In genomic region chr20:63409066-63409833, GRCh38 we compare ENCODE assay signal across 29 cellular contexts. TPM values are rescaled to one million over a fixed set of nuclear protein-coding genes. Genes with fewer than 3 reads are reported as not detected.
DNase-seq lines count a peak whose midpoint lies in the region; ATAC-seq and TF ChIP-seq lines count a peak whose summit lies in the region.
"Had no signal": no experiment of that assay in that cellular context is flagged by ENCODE, and none has a peak within 500 bp of the region (broad histone marks: within the 10 kb centered on the region; RNA-seq: fewer than 3 reads in every experiment).

No MANE protein-coding gene starts in this region.

- H3K18ac ChIP-seq in H9 (ENCODE audit: insufficient read length, low read depth, low read length) = peak overlapping the region; percentile 39

- H2AFZ ChIP-seq in H9 (ENCODE audit: low read length) = no peak overlapping the region

- H3K9me3 ChIP-seq in H9 (ENCODE audit: control insufficient read depth, low read depth, low read length) (no peaks in the 10 kb centered on the region), RWPE2 (ENCODE audit: severe bottlenecking) (no peaks in the 10 kb centered on the region), iPS-15b (ENCODE audit: control insufficient read depth, insufficient read depth, low read length) (no peaks in the 10 kb centered on the region)
- H3K9me3 ChIP-seq: esophagus squamous epithelium, gastroesophageal sphincter, Peyer's patch, SK-N-SH, tibial artery had no signal

- H3K14ac ChIP-seq in H9 (ENCODE audit: insufficient read depth, low read length) = 0 out of 2 replicates have a peak overlapping the region, but pooled peaks have one; percentile 51

- H3K4me1 ChIP-seq in H9 (ENCODE audit: insufficient read depth, low read length) = no peaks in the 10 kb centered on the region
- H3K4me1 ChIP-seq in RWPE2 (ENCODE audit: insufficient read depth, poor library complexity, severe bottlenecking) = no peaks in the 10 kb centered on the region
- no peaks in the 10 kb centered on the region for H3K4me1 ChIP-seq in iPS-15b (ENCODE audit: control insufficient read depth, insufficient read depth, low read length)
- H3K4me1 ChIP-seq: esophagus squamous epithelium, gastroesophageal sphincter, Peyer's patch, tibial artery had no signal

- intact Hi-C loops in posterior vena cava (cut with DNase I) = no loop called here

- no peak overlapping the region for H2BK15ac ChIP-seq in H9 (ENCODE audit: low read depth, low read length)

- no CpG with 5 or more reads among the region's 21 CpGs for WGBS in H9 (ENCODE audit: extremely low coverage, insufficient read length, low lambda C conversion rate)

- no peaks in the 10 kb centered on the region for H3K79me1 ChIP-seq in H9 (ENCODE audit: insufficient read depth, low read depth, low read length, poor library complexity, severe bottlenecking)

- no peak overlapping the region for H3K4ac ChIP-seq in H9 (ENCODE audit: low read depth, low read length)

- H3K4me3 Mint-ChIP-seq in H9 = no peak overlapping the region
- no peak overlapping the region for H3K4me3 Mint-ChIP-seq in stimulated activated naive B cell treated with anti-CD40 and anti-IgM and Interleukin-4, amounts not matched to agents 10 μg/mL and 1 μg/mL and 100 μg/mL, for 72 hours
- H3K4me3 Mint-ChIP-seq: activated CD4-positive, alpha-beta T cell treated with anti-CD3 and anti-CD28 coated beads, Interleukin-2, amount 10 ng/mL, durations not matched to agents 7 days and 5 days; activated T-helper 17 cell treated with anti-CD3 and anti-CD28 coated beads, Interleukin-2, amount 50 U/mL, for 72 hours; CD4-positive, CD25-positive, alpha-beta regulatory T cell; effector memory CD8-positive, alpha-beta T cell; stimulated activated naive CD8-positive, alpha-beta T cell treated with anti-CD3 and anti-CD28 coated beads, Interleukin-15, Interleukin-2, amounts not matched to agents 100 ng/mL and 50 ng/mL, for 24 hours had no signal

- TF ChIP-seq CTCF in H9 (conservative IDR thresholded peaks at IDR 0.05) (no peak), RWPE2 (IDR thresholded peaks at IDR 0.05; ENCODE audit: poor library complexity, severe bottlenecking) (no peak)

- no peaks in the 10 kb centered on the region for H3K9me3 Mint-ChIP-seq in H9
- no peaks in the 10 kb centered on the region for H3K9me3 Mint-ChIP-seq in stimulated activated naive B cell treated with anti-CD40 and anti-IgM and Interleukin-4, amounts not matched to agents 10 μg/mL and 1 μg/mL and 100 μg/mL, for 72 hours
- H3K9me3 Mint-ChIP-seq: activated CD4-positive, alpha-beta T cell treated with anti-CD3 and anti-CD28 coated beads, Interleukin-2, amount 10 ng/mL, durations not matched to agents 7 days and 5 days; activated T-helper 17 cell treated with anti-CD3 and anti-CD28 coated beads, Interleukin-2, amount 50 U/mL, for 72 hours; CD4-positive, CD25-positive, alpha-beta regulatory T cell; effector memory CD8-positive, alpha-beta T cell; stimulated activated naive CD8-positive, alpha-beta T cell treated with anti-CD3 and anti-CD28 coated beads, Interleukin-15, Interleukin-2, amounts not matched to agents 100 ng/mL and 50 ng/mL, for 24 hours had no signal

- H3K27me3 ChIP-seq in H9 (ENCODE audit: insufficient read depth, low read length) (no peaks in the 10 kb centered on the region), RWPE2 (ENCODE audit: insufficient read depth, poor library complexity, severe bottlenecking) (peaks cover 18% of the 10 kb centered on the region), iPS-15b (ENCODE audit: control insufficient read depth, insufficient read depth, low read length) (no peaks in the 10 kb centered on the region)
- H3K27me3 ChIP-seq: Peyer's patch had no signal

- H3K36me3 ChIP-seq in RWPE2 (ENCODE audit: low read depth) = no peaks in the 10 kb centered on the region
- H3K36me3 ChIP-seq in iPS-15b (ENCODE audit: control insufficient read depth, insufficient read depth, low read length) = peaks cover 2% of the 10 kb centered on the region
- H3K36me3 ChIP-seq: esophagus squamous epithelium, gastroesophageal sphincter, Peyer's patch, tibial artery had no signal

- H2BK12ac ChIP-seq in H9 (ENCODE audit: insufficient read length, low read depth, low read length) = no peak overlapping the region

- no peak overlapping the region for H3K23ac ChIP-seq in H9 (ENCODE audit: insufficient read length, low read depth, low read length)

- no peak overlapping the region for H3K56ac ChIP-seq in H9 (ENCODE audit: insufficient read length, low read depth, low read length)

- H4K8ac ChIP-seq in H9 (replicated peaks; ENCODE audit: insufficient read length, low read depth, low read length) = no peak overlapping the region

- peak; percentile 72 for DNase-seq in COR-L47 (lab: John Stamatoyannopoulos, UW)
- peak; percentile 84 for DNase-seq in H9
- DNase-seq in RWPE2 (ENCODE audit: low spot score) = peak; percentile 77
- no peak for DNase-seq in posterior vena cava (ENCODE audit: low spot score)
- no peak for DNase-seq in stimulated activated naive B cell treated with anti-CD40 and anti-IgM and Interleukin-4, amounts not matched to agents 10 μg/mL and 1 μg/mL and 100 μg/mL, for 72 hours
- no peak for DNase-seq in NCI-H187 treated with DMSO at 0.1 percent for 48 hours (lab: John Stamatoyannopoulos, UW)
- DNase-seq: activated CD4-positive, alpha-beta T cell treated with anti-CD3 and anti-CD28 coated beads, Interleukin-2, amount 10 ng/mL, durations not matched to agents 7 days and 5 days; CD4-positive, CD25-positive, alpha-beta regulatory T cell; DMS 273 treated with DMSO at 0.1 percent for 48 hours; effector memory CD8-positive, alpha-beta T cell; esophagus squamous epithelium; GF-D8; KBM-7; left colon; mesenchymal stem cell; NCI-H2029; Peyer's patch; SK-N-SH; stimulated activated CD4-positive, alpha-beta T cell treated with anti-CD3 and anti-CD28 coated beads, Interleukin-12 subunit alpha, Interleukin-12 subunit beta, amount 100 ng/mL, for 4 hours; stimulated activated CD4-positive, alpha-beta T cell treated with anti-CD3 and anti-CD28 coated beads, Interleukin-4, amount 100 ng/mL, for 4 hours; T-helper 2 cell; tibial artery had no signal

- H3T11ph ChIP-seq in H9 (ENCODE audit: low read length) = no peak overlapping the region

- H3K9ac ChIP-seq in H9 (ENCODE audit: extremely low read depth, insufficient read length, low read length) (no peak overlapping the region), iPS-15b (ENCODE audit: low read depth, low read length) (peak overlapping the region; percentile 60)
- H3K9ac ChIP-seq: SK-N-SH had no signal

- H4K20me1 ChIP-seq in H9 (ENCODE audit: control insufficient read depth, insufficient read depth, insufficient read length) = no peaks in the 10 kb centered on the region

- no peak overlapping the region for H2BK5ac ChIP-seq in H9 (ENCODE audit: insufficient read length, low read length)

- H3K27ac ChIP-seq in H9 (ENCODE audit: insufficient read length, low read depth, low read length) (no peak overlapping the region), RWPE2 (ENCODE audit: poor library complexity, severe bottlenecking) (no peak overlapping the region)
- H3K27ac ChIP-seq: esophagus squamous epithelium, gastroesophageal sphincter, Peyer's patch, tibial artery had no signal

- peaks cover under 1 to 21% of the 10 kb centered on the region in 2 experiments; a peak in 3 of 4 replicates for H3K4me1 Mint-ChIP-seq in H9
- H3K4me1 Mint-ChIP-seq in stimulated activated naive B cell treated with anti-CD40 and anti-IgM and Interleukin-4, amounts not matched to agents 10 μg/mL and 1 μg/mL and 100 μg/mL, for 72 hours = no peaks in the 10 kb centered on the region
- H3K4me1 Mint-ChIP-seq: activated T-helper 17 cell treated with anti-CD3 and anti-CD28 coated beads, Interleukin-2, amount 50 U/mL, for 72 hours had no signal

- peaks cover 0 to 4% (median 2%) of the 10 kb centered on the region in 3 experiments; a peak in 2 of 7 replicates for H3K36me3 Mint-ChIP-seq in H9 (ENCODE audit: insufficient read depth in 1 of 3, low read depth in 3 of 3)
- H3K36me3 Mint-ChIP-seq in stimulated activated naive B cell treated with anti-CD40 and anti-IgM and Interleukin-4, amounts not matched to agents 10 μg/mL and 1 μg/mL and 100 μg/mL, for 72 hours = no peaks in the 10 kb centered on the region
- H3K36me3 Mint-ChIP-seq: CD4-positive, CD25-positive, alpha-beta regulatory T cell had no signal

- no peak for ATAC-seq in RWPE2 (ENCODE audit: low read depth)
- ATAC-seq in stimulated activated naive B cell treated with anti-CD40 and anti-IgM and Interleukin-4, amounts not matched to agents 10 μg/mL and 1 μg/mL and 100 μg/mL, for 72 hours (replicated peaks) = no peak
- no peak for ATAC-seq in HG03469 (IDR thresholded peaks at IDR 0.05; ENCODE audit: unreplicated experiment)
- ATAC-seq: activated T-helper 17 cell treated with anti-CD3 and anti-CD28 coated beads, Interleukin-2, amount 50 U/mL, for 72 hours; effector memory CD8-positive, alpha-beta T cell; gastroesophageal sphincter; left colon had no signal

- no peaks in the 10 kb centered on the region for H3K79me2 ChIP-seq in H9 (ENCODE audit: insufficient read depth, low read length)

- no peak overlapping the region for H3K4me2 ChIP-seq in H9 (ENCODE audit: insufficient read depth, insufficient read length, low read length)
- H3K4me2 ChIP-seq: SK-N-SH had no signal

- H4K91ac ChIP-seq in H9 (ENCODE audit: insufficient read length, low read depth, low read length) = no peak overlapping the region

- no peak overlapping the region for H2BK120ac ChIP-seq in H9 (ENCODE audit: low read depth, low read length, poor library complexity, severe bottlenecking)

- no peaks in the 10 kb centered on the region for H3K27me3 Mint-ChIP-seq in H9 (ENCODE audit: low read depth)
- H3K27me3 Mint-ChIP-seq in stimulated activated naive B cell treated with anti-CD40 and anti-IgM and Interleukin-4, amounts not matched to agents 10 μg/mL and 1 μg/mL and 100 μg/mL, for 72 hours = peaks cover 10 to 22% of the 10 kb centered on the region in 2 donors
- H3K27me3 Mint-ChIP-seq: activated CD4-positive, alpha-beta T cell treated with anti-CD3 and anti-CD28 coated beads, Interleukin-2, amount 10 ng/mL, durations not matched to agents 7 days and 5 days; CD4-positive, CD25-positive, alpha-beta regulatory T cell had no signal

- no peaks in the 10 kb centered on the region for H3K23me2 ChIP-seq in H9 (ENCODE audit: insufficient read length, low read depth, low read length, poor library complexity, severe bottlenecking)

- H4K5ac ChIP-seq in H9 (ENCODE audit: insufficient read length, low read depth, low read length) = no peak overlapping the region

- H2BK20ac ChIP-seq in H9 (ENCODE audit: low read depth, low read length, poor library complexity, severe bottlenecking) = no peak overlapping the region

- no peak overlapping the region for H3K4me3 ChIP-seq in RWPE2 (ENCODE audit: severe bottlenecking)
- no peak overlapping the region for H3K4me3 ChIP-seq in iPS-15b (ENCODE audit: low read depth, low read length)
- H3K4me3 ChIP-seq: esophagus squamous epithelium, gastroesophageal sphincter, Peyer's patch, tibial artery had no signal

- H2AK5ac ChIP-seq in H9 (ENCODE audit: insufficient read length, low read length) = no peak overlapping the region

- no peak overlapping the region for H3K27ac Mint-ChIP-seq in H9
- no peak overlapping the region for H3K27ac Mint-ChIP-seq in stimulated activated naive B cell treated with anti-CD40 and anti-IgM and Interleukin-4, amounts not matched to agents 10 μg/mL and 1 μg/mL and 100 μg/mL, for 72 hours
- H3K27ac Mint-ChIP-seq: activated CD4-positive, alpha-beta T cell treated with anti-CD3 and anti-CD28 coated beads, Interleukin-2, amount 10 ng/mL, durations not matched to agents 7 days and 5 days; activated T-helper 17 cell treated with anti-CD3 and anti-CD28 coated beads, Interleukin-2, amount 50 U/mL, for 72 hours; CD4-positive, CD25-positive, alpha-beta regulatory T cell; effector memory CD8-positive, alpha-beta T cell; stimulated activated naive CD8-positive, alpha-beta T cell treated with anti-CD3 and anti-CD28 coated beads, Interleukin-15, Interleukin-2, amounts not matched to agents 100 ng/mL and 50 ng/mL, for 24 hours had no signal

RNA-seq across cellular contexts. Expression of gene CHRNA4, which starts 48.1 kb away (rescaled TPM):
- total RNA-seq in H9 (2021) (1.1 and 2.5 TPM in 2 replicates), posterior vena cava (not detected)
- total RNA-seq: activated CD4-positive, alpha-beta T cell treated with anti-CD3 and anti-CD28 coated beads, Interleukin-2, amount 10 ng/mL, durations not matched to agents 7 days and 5 days; activated T-helper 17 cell treated with anti-CD3 and anti-CD28 coated beads, Interleukin-2, amount 50 U/mL, for 72 hours; CD4-positive, CD25-positive, alpha-beta regulatory T cell; esophagus squamous epithelium; gastroesophageal sphincter; left colon; NCI-H460; omental fat pad; Peyer's patch had no signal

Comparison
In these comparisons a context has a peak if more than half of its experiments do, and no peak if none do; other contexts are left out.
1. DNase-seq: peak in COR-L47 (single experiment), H9 (single experiment) and RWPE2 (single experiment); none in posterior vena cava (single experiment), stimulated activated naive B cell treated with anti-CD40 and anti-IgM and Interleukin-4, amounts not matched to agents 10 μg/mL and 1 μg/mL and 100 μg/mL, for 72 hours (single experiment) and NCI-H187 treated with DMSO at 0.1 percent for 48 hours (single experiment).